23 cellular contexts compared by ENCODE assay signal in the genomic region with DNA sequence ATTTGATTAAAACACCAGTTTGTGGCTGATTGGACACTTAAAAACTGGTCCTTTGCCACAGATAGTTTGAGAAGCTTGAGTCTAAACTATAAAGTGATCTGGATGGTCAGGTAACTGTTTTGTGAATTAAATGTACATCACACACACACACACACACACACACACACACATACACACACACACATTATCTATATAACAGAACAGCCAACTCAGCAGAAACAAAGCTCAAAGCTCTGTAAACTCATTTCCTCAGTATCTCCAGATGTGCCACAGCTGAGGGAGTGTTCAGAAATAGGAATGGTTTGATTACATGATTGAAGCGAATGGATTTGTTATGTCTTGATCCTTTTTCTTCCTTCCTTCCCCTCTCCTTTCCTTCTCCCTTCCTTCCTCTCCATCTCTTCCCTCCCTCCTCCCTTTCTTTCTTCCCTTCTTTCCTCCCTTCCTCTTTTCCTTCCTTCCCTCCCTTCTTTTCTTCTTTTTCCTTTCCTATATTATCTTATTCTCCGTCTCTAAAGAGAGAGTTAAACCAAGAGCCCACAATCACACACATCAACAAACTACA.
DNase-seq lines count a peak whose midpoint lies in the region; ATAC-seq, FAIRE-seq and TF ChIP-seq lines count a peak whose summit lies in the region.
"Had no signal": no experiment of that assay in that cellular context is flagged by ENCODE, and none has a peak within 500 bp of the region (broad histone marks: within the 10 kb centered on the region; RNA-seq: fewer than 3 reads in every experiment).

No MANE protein-coding gene starts in this region.

- in situ Hi-C loops in HepG2 (cut with HindIII; ENCODE audit: extremely low pct_ligation_motif_present, low pct_unique_long_range_greater_than_20kb) = loop anchor here (10.0 kb wide), 1 partner anchor 55 kb away; no protein-coding TSS in a partner anchor

- no peaks in the 10 kb centered on the region for H3K9me3 ChIP-seq in HepG2 (ENCODE audit: low read length)
- no peaks in the 10 kb centered on the region for H3K9me3 ChIP-seq in right lobe of liver
- H3K9me3 ChIP-seq in HEK293 (ENCODE audit: control insufficient read depth, insufficient read depth, low read depth, low read length) = no peaks in the 10 kb centered on the region
- no peaks in the 10 kb centered on the region for H3K9me3 ChIP-seq in left ventricle myocardium inferior (replicated peaks)

- H3K9ac ChIP-seq in HepG2 (ENCODE audit: insufficient read depth, low read depth, low read length) = no peak overlapping the region

- H3K27me3 ChIP-seq in HepG2 (ENCODE audit: control insufficient read depth in 1 of 2, insufficient read depth in 2 of 2, low read length in 2 of 2) (no peaks in the 10 kb centered on the region; a peak in 1 of 5 replicates), right lobe of liver (no peaks in the 10 kb centered on the region), left ventricle myocardium inferior (ENCODE audit: low read depth) (no peaks in the 10 kb centered on the region)

- POLR2A ChIA-PET in HepG2 (lab: Yijun Ruan, JAX) = no interaction called here
- POLR2A ChIA-PET in HEK293 (lab: Yijun Ruan, JAX) = no interaction called here

- ATAC-seq in HepG2 (no peak), right lobe of liver (no peak), HG03139 (IDR thresholded peaks at IDR 0.05; ENCODE audit: unreplicated experiment) (no peak)

- no peaks in the 10 kb centered on the region for H4K20me1 ChIP-seq in HepG2 (ENCODE audit: insufficient read depth, low read length)

- no peak overlapping the region for H3K4me3 Mint-ChIP-seq in mesothelial cell of epicardium
- no peak overlapping the region for H3K4me3 Mint-ChIP-seq in activated naive CD4-positive, alpha-beta T cell treated with anti-CD3 and anti-CD28 coated beads, Interleukin-2, amount 10 ng/mL, durations not matched to agents 7 days and 5 days
- H3K4me3 Mint-ChIP-seq: CD4-positive, alpha-beta memory T cell; HFFc6 had no signal

- H3K27me3 Mint-ChIP-seq in mesothelial cell of epicardium (ENCODE audit: low read depth) = no peaks in the 10 kb centered on the region
- peaks cover 16% of the 10 kb centered on the region for H3K27me3 Mint-ChIP-seq in activated naive CD4-positive, alpha-beta T cell treated with anti-CD3 and anti-CD28 coated beads, Interleukin-2, amount 10 ng/mL, durations not matched to agents 7 days and 5 days

- WGBS in HepG2 (ENCODE audit: low lambda C conversion rate) = 47% methylated on average over 2 of the region's 2 CpGs
- 46% methylated on average over 2 of the region's 2 CpGs for WGBS in right lobe of liver (ENCODE audit: insufficient coverage, low coverage, low lambda C conversion rate, missing lambda C conversion rate)

- no peak for TF ChIP-seq EP300 in HepG2 (IDR thresholded peaks at IDR 0.05; ENCODE audit: low read depth in 2 of 2, low read length in 2 of 2)
- no peak for TF ChIP-seq EP300 in HepG2 (CRISPR knock-in tag; IDR thresholded peaks at IDR 0.05; ENCODE audit: borderline replicate concordance)

- H2AFZ ChIP-seq in HepG2 (ENCODE audit: low read length) = no peak overlapping the region

- H3K27ac Mint-ChIP-seq in mesothelial cell of epicardium = peak overlapping the region; percentile 25
- no peak overlapping the region for H3K27ac Mint-ChIP-seq in activated naive CD4-positive, alpha-beta T cell treated with anti-CD3 and anti-CD28 coated beads, Interleukin-2, amount 10 ng/mL, durations not matched to agents 7 days and 5 days
- H3K27ac Mint-ChIP-seq: CD4-positive, alpha-beta memory T cell; HFFc6 had no signal

- no peaks in the 10 kb centered on the region for H3K9me3 Mint-ChIP-seq in mesothelial cell of epicardium
- H3K9me3 Mint-ChIP-seq in activated naive CD4-positive, alpha-beta T cell treated with anti-CD3 and anti-CD28 coated beads, Interleukin-2, amount 10 ng/mL, durations not matched to agents 7 days and 5 days = no peaks in the 10 kb centered on the region
- H3K9me3 Mint-ChIP-seq: CD4-positive, alpha-beta memory T cell; HFFc6 had no signal

- H3K36me3 ChIP-seq in HepG2 (replicated peaks in 1 of 2; ENCODE audit: control insufficient read depth in 1 of 2, insufficient read depth in 2 of 2, low read length in 2 of 2) (no peaks in the 10 kb centered on the region), right lobe of liver (no peaks in the 10 kb centered on the region), HEK293 (ENCODE audit: control insufficient read depth in 2 of 2, insufficient read depth in 1 of 2, low read length in 2 of 2) (no peaks in the 10 kb centered on the region), left ventricle myocardium inferior (no peaks in the 10 kb centered on the region)

- TF ChIP-seq CTCF in HepG2 (CRISPR knock-in tag; IDR thresholded peaks at IDR 0.05) = no peak
- no peak for TF ChIP-seq CTCF in right lobe of liver (IDR thresholded peaks at IDR 0.05)
- no peak for TF ChIP-seq CTCF in HEK293 (tag by site-specific recombination; IDR thresholded peaks at IDR 0.05)
- TF ChIP-seq CTCF in mesothelial cell of epicardium (IDR thresholded peaks at IDR 0.05; ENCODE audit: unreplicated experiment) = no peak
- TF ChIP-seq CTCF in left ventricle myocardium inferior (IDR thresholded peaks at IDR 0.05; ENCODE audit: borderline replicate concordance) = no peak

- peaks cover 49% of the 10 kb centered on the region for H3K4me1 Mint-ChIP-seq in mesothelial cell of epicardium
- no peaks in the 10 kb centered on the region for H3K4me1 Mint-ChIP-seq in activated naive CD4-positive, alpha-beta T cell treated with anti-CD3 and anti-CD28 coated beads, Interleukin-2, amount 10 ng/mL, durations not matched to agents 7 days and 5 days
- H3K4me1 Mint-ChIP-seq: CD4-positive, alpha-beta memory T cell had no signal

- DNase-seq in HepG2 (ENCODE audit: low spot score) (no peak), right lobe of liver (no peak), mesothelial cell of epicardium (ENCODE audit: low spot score in 2 of 2, unreplicated experiment in 2 of 2) (no peak), left ventricle myocardium inferior (no peak), AG20443 (ENCODE audit: low spot score) (no peak)
- DNase-seq in activated naive CD4-positive, alpha-beta T cell treated with anti-CD3 and anti-CD28 coated beads, Interleukin-2, amount 10 ng/mL, durations not matched to agents 7 days and 5 days = no peak
- DNase-seq: ACHN; C1 segment of cervical spinal cord; Calu3; CD4-positive, alpha-beta memory T cell; COR-L47; DMS53; DMS79 treated with DMSO at 0.1 percent for 48 hours; GF-D8; H7; HCEC 1CT; HFFc6 had no signal

- CTCF ChIA-PET in HepG2 (lab: Yijun Ruan, JAX; ENCODE audit: low intra/inter-chr PET ratio, low total read pairs) (no interaction called here), HEK293 (lab: Yijun Ruan, JAX) (no interaction called here)
- CTCF ChIA-PET in activated naive CD4-positive, alpha-beta T cell treated with anti-CD3 and anti-CD28 coated beads, Interleukin-2, amount 10 ng/mL, durations not matched to agents 7 days and 5 days (lab: Charles Lee) = no interaction called here

- no peak overlapping the region for H3K4me3 ChIP-seq in HepG2 (replicated peaks in 1 of 3; ENCODE audit: insufficient read depth in 1 of 3, low read depth in 2 of 3, low read length in 3 of 3)
- no peak overlapping the region for H3K4me3 ChIP-seq in right lobe of liver
- H3K4me3 ChIP-seq in HEK293 (ENCODE audit: low read depth, low read length) = no peak overlapping the region
- H3K4me3 ChIP-seq in left ventricle myocardium inferior = no peak overlapping the region

- TF ChIP-seq RAD21 in HepG2 (CRISPR knock-in tag; IDR thresholded peaks at IDR 0.05) = no peak

- no TSS peak for BruUV-seq in HepG2 (replicated peaks; lab: Mats Ljungman, UMichigan)

- no peaks in the 10 kb centered on the region for H3K79me2 ChIP-seq in HepG2 (ENCODE audit: insufficient read depth, low read length)

- H3K27ac ChIP-seq in HepG2 (ENCODE audit: extremely low read length, insufficient read depth, low read length) (no peak overlapping the region), right lobe of liver (no peak overlapping the region), HEK293 (ENCODE audit: extremely low read depth, low read depth, low read length) (no peak overlapping the region), left ventricle myocardium inferior (replicated peaks) (no peak overlapping the region)
- H3K27ac ChIP-seq: 22Rv1 had no signal

- no peaks in the 10 kb centered on the region for H3K36me3 Mint-ChIP-seq in mesothelial cell of epicardium
- H3K36me3 Mint-ChIP-seq in activated naive CD4-positive, alpha-beta T cell treated with anti-CD3 and anti-CD28 coated beads, Interleukin-2, amount 10 ng/mL, durations not matched to agents 7 days and 5 days = no peaks in the 10 kb centered on the region
- H3K36me3 Mint-ChIP-seq: CD4-positive, alpha-beta memory T cell had no signal

- FAIRE-seq in HepG2 (lab: Jason Lieb, UNC) = no peak
- FAIRE-seq: A204.1, GM12891, H1 had no signal

- H3K4me1 ChIP-seq in HepG2 (ENCODE audit: insufficient read depth, low read length) (no peaks in the 10 kb centered on the region), right lobe of liver (no peaks in the 10 kb centered on the region), HEK293 (ENCODE audit: control insufficient read depth, insufficient read depth, low read length) (no peaks in the 10 kb centered on the region), left ventricle myocardium inferior (no peaks in the 10 kb centered on the region)

- TF ChIP-seq POLR2A in HepG2 (IDR thresholded peaks at IDR 0.05; ENCODE audit: insufficient read depth in 1 of 2, low read depth in 2 of 2, low read length in 2 of 2) (no peak), right lobe of liver (IDR thresholded peaks at IDR 0.05) (no peak)

- no peak overlapping the region for H3K4me2 ChIP-seq in HepG2 (ENCODE audit: low read depth, low read length)

- intact Hi-C loops in HepG2 (cut with micrococcal nuclease; ENCODE audit: unreplicated experiment) (loop anchor here (10.0 kb wide), 1 partner anchor 55 kb away; no protein-coding TSS in a partner anchor), right lobe of liver (cut with DNase I) (no loop called here), left ventricle myocardium inferior (cut with micrococcal nuclease) (no loop called here)

TF ChIP-seq in HEK293, 187 proteins besides CTCF, POLR2A, EP300 and RAD21 (continues in another document):
- TF ChIP-seq ZNF366 (tag by site-specific recombination; conservative IDR thresholded peaks at IDR 0.05) (peak; percentile 80), HOXD13 (CRISPR knock-in tag; IDR thresholded peaks at IDR 0.05; ENCODE audit: borderline replicate concordance) (no peak), ZBTB17 (tag by site-specific recombination; IDR thresholded peaks at IDR 0.05) (peak; percentile 84), GFI1B (tag by site-specific recombination; IDR thresholded peaks at IDR 0.05) (no peak)
- TF ChIP-seq, protein P1, sequence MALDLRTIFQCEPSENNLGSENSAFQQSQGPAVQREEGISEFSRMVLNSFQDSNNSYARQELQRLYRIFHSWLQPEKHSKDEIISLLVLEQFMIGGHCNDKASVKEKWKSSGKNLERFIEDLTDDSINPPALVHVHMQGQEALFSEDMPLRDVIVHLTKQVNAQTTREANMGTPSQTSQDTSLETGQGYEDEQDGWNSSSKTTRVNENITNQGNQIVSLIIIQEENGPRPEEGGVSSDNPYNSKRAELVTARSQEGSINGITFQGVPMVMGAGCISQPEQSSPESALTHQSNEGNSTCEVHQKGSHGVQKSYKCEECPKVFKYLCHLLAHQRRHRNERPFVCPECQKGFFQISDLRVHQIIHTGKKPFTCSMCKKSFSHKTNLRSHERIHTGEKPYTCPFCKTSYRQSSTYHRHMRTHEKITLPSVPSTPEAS (tag by site-specific recombination; IDR thresholded peaks at IDR 0.05) = peak; percentile 60
